2 cellular contexts compared by ENCODE assay signal in the genomic region with DNA sequence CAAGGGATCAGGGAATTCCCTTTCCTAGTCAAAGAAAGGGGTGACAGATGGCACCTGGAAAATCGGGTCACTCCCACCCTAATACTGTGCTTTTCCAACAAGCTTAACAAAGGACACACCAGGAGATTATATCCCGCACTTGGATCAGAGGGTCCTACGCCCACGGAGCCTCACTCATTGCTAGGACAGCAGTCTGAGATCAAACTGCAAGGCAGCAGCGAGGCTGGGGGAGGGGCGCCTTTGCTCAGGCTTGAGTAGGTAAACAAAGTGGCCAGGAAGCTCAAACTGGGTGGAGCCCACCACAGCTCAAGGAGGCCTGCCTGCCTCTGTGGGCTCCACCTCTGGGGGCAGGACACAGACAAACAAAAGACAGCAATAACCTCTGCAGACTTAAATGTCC. TPM values are rescaled to one million over a fixed set of nuclear protein-coding genes. Genes with fewer than 3 reads are reported as not detected.
"Had no signal": no experiment of that assay in that cellular context is flagged by ENCODE, and none has a peak within 500 bp of the region (broad histone marks: within the 10 kb centered on the region; RNA-seq: fewer than 3 reads in every experiment).

No MANE protein-coding gene starts in this region.

RNA-seq across cellular contexts. Expression of a gene that starts 9.2 kb away (rescaled TPM):
- total RNA-seq: gastrocnemius medialis, glomerular endothelial cell had no signal
